10 cellular contexts compared by ENCODE assay signal in the genomic region with DNA sequence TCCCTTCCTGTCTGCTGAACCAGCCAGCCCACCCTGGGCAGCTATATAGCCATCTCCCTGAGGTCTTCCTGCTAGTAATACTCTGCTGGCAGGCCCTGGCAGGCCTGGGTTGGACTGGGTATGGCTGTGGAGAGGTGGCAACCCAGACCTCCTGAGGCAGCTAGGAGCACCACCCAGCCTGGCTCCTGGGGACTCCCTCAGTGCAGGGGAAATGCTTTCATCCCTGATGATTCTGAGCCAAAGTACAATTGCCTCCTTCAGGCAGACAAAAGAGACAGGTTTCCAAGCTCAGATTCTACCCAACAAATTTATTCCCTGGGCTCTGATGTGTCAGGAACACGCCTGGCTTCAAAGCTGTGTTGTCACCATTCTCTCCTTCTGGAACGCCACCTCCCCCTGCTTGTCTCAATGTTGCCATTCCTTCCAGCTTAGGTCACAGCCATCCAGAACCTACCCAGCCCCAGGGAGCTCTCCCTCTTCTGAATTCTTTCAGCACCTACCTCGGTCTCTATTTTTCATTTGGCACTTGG. TPM values are rescaled to one million over a fixed set of nuclear protein-coding genes. Genes with fewer than 3 reads are reported as not detected.
DNase-seq lines count a peak whose midpoint lies in the region; TF ChIP-seq lines count a peak whose summit lies in the region.
"Had no signal": no experiment of that assay in that cellular context is flagged by ENCODE, and none has a peak within 500 bp of the region (broad histone marks: within the 10 kb centered on the region; RNA-seq: fewer than 3 reads in every experiment).

No MANE protein-coding gene starts in this region.

- H2BK120ac ChIP-seq in mesenchymal stem cell (ENCODE audit: low read depth, low read length) = no peak overlapping the region

- DNase-seq in A673 (ENCODE audit: low spot score) (peak; percentile 35), chondrocyte (ENCODE audit: low spot score) (peak; percentile 81), mesenchymal stem cell (peak; percentile 87), NCI-H748 (lab: John Stamatoyannopoulos, UW; ENCODE audit: unreplicated experiment) (no peak), G401 (ENCODE audit: low spot score) (no peak), NCI-H524 treated with DMSO at 0.1 percent for 48 hours (lab: John Stamatoyannopoulos, UW) (no peak), epidermal melanocyte (ENCODE audit: insufficient read length, low spot score) (no peak)
- DNase-seq: NCI-H2029 treated with DMSO at 0.1 percent for 48 hours had no signal

- peak overlapping the region; percentile 24 for H2AK5ac ChIP-seq in mesenchymal stem cell (ENCODE audit: low read length, severe bottlenecking)

- no peaks in the 10 kb centered on the region for H3K9me3 Mint-ChIP-seq in chondrocyte (ENCODE audit: low read depth)
- H3K9me3 Mint-ChIP-seq: CD4-positive, alpha-beta memory T cell had no signal

- no peak overlapping the region for H2BK15ac ChIP-seq in mesenchymal stem cell (ENCODE audit: low read depth, poor library complexity, severe bottlenecking)

- in situ Hi-C loops in G401 (cut with HindIII; ENCODE audit: low sequenced_read_pairs) = no loop called here

- TF ChIP-seq RAD21 in Ishikawa (IDR thresholded peaks at IDR 0.05; ENCODE audit: low read depth) = no peak; the same call in 1 of the 2 replicates

- peak overlapping the region; percentile 53 for H4K91ac ChIP-seq in mesenchymal stem cell (ENCODE audit: low read length)

- TF ChIP-seq EP300 in Ishikawa (IDR thresholded peaks at IDR 0.05; ENCODE audit: borderline replicate concordance) = peak; percentile 90

- H3K4me3 ChIP-seq in A673 (ENCODE audit: low read depth, low read length, poor library complexity, severe bottlenecking) (no peak overlapping the region), mesenchymal stem cell (ENCODE audit: insufficient read depth in 1 of 2, low read depth in 1 of 2, low read length in 2 of 2) (peak overlapping the region in 1 of 2 experiments; percentile 20)

- intact Hi-C loops in A673 (cut with micrococcal nuclease; ENCODE audit: unreplicated experiment) = no loop called here

- peak overlapping the region; percentile 71 to 72 for H3K18ac ChIP-seq in mesenchymal stem cell (ENCODE audit: low read depth in 1 of 2, low read length in 2 of 2)

- CTCF ChIA-PET in A673 (lab: Charles Lee) = no interaction called here

- peak overlapping the region; percentile 62 for H4K8ac ChIP-seq in mesenchymal stem cell (ENCODE audit: low read length)

- peak overlapping the region; percentile 8 for H2AFZ ChIP-seq in mesenchymal stem cell (ENCODE audit: low read depth, low read length)

- no peak for TF ChIP-seq CTCF in A673 (conservative IDR thresholded peaks at IDR 0.05; ENCODE audit: low read depth, low read length)
- no peak for TF ChIP-seq CTCF in chondrocyte (IDR thresholded peaks at IDR 0.05)

- no peaks in the 10 kb centered on the region for H3K27me3 Mint-ChIP-seq in chondrocyte (ENCODE audit: low read depth)

- H3K4me1 Mint-ChIP-seq in chondrocyte (ENCODE audit: low read depth) = peaks cover 40% of the 10 kb centered on the region

- H3K14ac ChIP-seq in mesenchymal stem cell (ENCODE audit: low read length in 2 of 2) = peak overlapping the region in 1 of 2 experiments; percentile 37

- H3K4ac ChIP-seq in mesenchymal stem cell (ENCODE audit: low read depth in 1 of 2, low read length in 2 of 2) = peak overlapping the region; percentile 9 to 52

- H3K23ac ChIP-seq in mesenchymal stem cell (ENCODE audit: low read length in 2 of 2) = no peak overlapping the region

- H3K4me1 ChIP-seq in A673 (ENCODE audit: insufficient read depth, low read length, poor library complexity, severe bottlenecking) (peaks cover 13% of the 10 kb centered on the region), mesenchymal stem cell (ENCODE audit: control insufficient read depth, insufficient read depth, low read depth, low read length) (peaks cover 28% of the 10 kb centered on the region)

- H3K27me3 ChIP-seq in A673 (replicated peaks; ENCODE audit: insufficient read depth, low read depth, low read length, poor library complexity) (no peaks in the 10 kb centered on the region), mesenchymal stem cell (ENCODE audit: control insufficient read depth in 1 of 2, insufficient read depth in 1 of 2, low read length in 2 of 2) (peaks cover 0 to 9% of the 10 kb centered on the region in 2 experiments)

- H3K9me3 ChIP-seq in A673 (ENCODE audit: low read depth, low read length, poor library complexity, severe bottlenecking) (no peaks in the 10 kb centered on the region), mesenchymal stem cell (ENCODE audit: control insufficient read depth, low read length) (no peaks in the 10 kb centered on the region)

- POLR2A ChIA-PET in A673 (lab: Charles Lee; ENCODE audit: low non-redundant PET) = no interaction called here

- 2% methylated on average over 2 of the region's 3 CpGs for WGBS in mesenchymal stem cell

- H2BK5ac ChIP-seq in mesenchymal stem cell (ENCODE audit: low read depth, low read length, poor library complexity, severe bottlenecking) = no peak overlapping the region

- peak overlapping the region; percentile 58 for H3K9ac ChIP-seq in mesenchymal stem cell (ENCODE audit: low read length)

- no peaks in the 10 kb centered on the region for H3K36me3 Mint-ChIP-seq in chondrocyte (ENCODE audit: low read depth)

- H3K36me3 ChIP-seq in A673 (ENCODE audit: insufficient read depth, low read length, poor library complexity, severe bottlenecking) (no peaks in the 10 kb centered on the region), mesenchymal stem cell (ENCODE audit: control insufficient read depth in 1 of 2, insufficient read depth in 2 of 2, low read depth in 1 of 2, low read length in 2 of 2) (no peaks in the 10 kb centered on the region)

- no peak overlapping the region for H2BK12ac ChIP-seq in mesenchymal stem cell (ENCODE audit: low read length in 2 of 2)

- H3K4me3 Mint-ChIP-seq in chondrocyte (ENCODE audit: unreplicated experiment) = peak overlapping the region; percentile 43
- H3K4me3 Mint-ChIP-seq: CD4-positive, alpha-beta memory T cell had no signal

- H3K4me2 ChIP-seq in mesenchymal stem cell (ENCODE audit: low read length, poor library complexity, severe bottlenecking) = no peak overlapping the region

- no TSS peak for BruUV-seq in A673 (replicated peaks; lab: Mats Ljungman, UMichigan)

- no peaks in the 10 kb centered on the region for H3K79me1 ChIP-seq in mesenchymal stem cell (replicated peaks; ENCODE audit: low read length, poor library complexity, severe bottlenecking)

- H3K27ac Mint-ChIP-seq in chondrocyte (ENCODE audit: unreplicated experiment) = peak overlapping the region; percentile 98

- H3K27ac ChIP-seq in A673 (ENCODE audit: low read depth, low read length, poor library complexity, severe bottlenecking) (no peak overlapping the region), mesenchymal stem cell (ENCODE audit: low read length, poor library complexity, severe bottlenecking) (peak overlapping the region; percentile 80)

TF ChIP-seq in Ishikawa, 13 proteins besides CTCF, POLR2A, EP300 and RAD21:
- TF ChIP-seq NFIC (IDR thresholded peaks at IDR 0.05) (peak; percentile 68), ZBTB7A (IDR thresholded peaks at IDR 0.05; ENCODE audit: low read depth) (no peak), TEAD4 (IDR thresholded peaks at IDR 0.05) (peak; percentile 91), CEBPB (IDR thresholded peaks at IDR 0.05) (peak; percentile 2; the same call in 1 of the 2 replicates), FOXM1 (IDR thresholded peaks at IDR 0.05; ENCODE audit: borderline replicate concordance, low read depth) (peak; percentile 64), TCF12 (IDR thresholded peaks at IDR 0.05; ENCODE audit: low read depth) (peak; percentile 79), TAF1 (IDR thresholded peaks at IDR 0.05; ENCODE audit: low read depth) (no peak)
- TF ChIP-seq, protein P1, sequence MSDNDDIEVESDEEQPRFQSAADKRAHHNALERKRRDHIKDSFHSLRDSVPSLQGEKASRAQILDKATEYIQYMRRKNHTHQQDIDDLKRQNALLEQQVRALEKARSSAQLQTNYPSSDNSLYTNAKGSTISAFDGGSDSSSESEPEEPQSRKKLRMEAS (IDR thresholded peaks at IDR 0.05) = peak; percentile 47; the same call in 1 of the 2 replicates
TF ChIP-seq in Ishikawa: peak in this region for 6.

RNA-seq across cellular contexts. Expression of a gene that starts 4.7 kb away (rescaled TPM):
- total RNA-seq in A673 (2021) (24.4 and 24.6 TPM in 2 replicates), chondrocyte (50.7 to 55.6 TPM (median 55.0 TPM) in 3 replicates)
- 32.5 TPM for polyA plus RNA-seq in mesenchymal stem cell (2013, experiment 1 of 2)
- polyA plus RNA-seq in mesenchymal stem cell (2013, experiment 2 of 2) = 34.8 TPM
- 119 and 123 TPM in 2 replicates for total RNA-seq in G401 (2014; rRNA removed; shearing (Covaris generic))

RNA-seq across cellular contexts. Expression of a gene that starts 20.7 kb away (rescaled TPM):
- 62.9 and 68.0 TPM in 2 replicates for total RNA-seq in A673 (2021)
- 9.4 to 19.7 TPM (median 11.5 TPM) in 3 replicates for total RNA-seq in chondrocyte
- 11.2 TPM for polyA plus RNA-seq in mesenchymal stem cell (2013, experiment 1 of 2)
- polyA plus RNA-seq in mesenchymal stem cell (2013, experiment 2 of 2) = 9.3 TPM
- total RNA-seq in G401 (2014; rRNA removed; shearing (Covaris generic)) = 0.68 and 5.0 TPM in 2 replicates

RNA-seq across cellular contexts. Expression of a gene that starts 21.4 kb away (rescaled TPM):
- not detected in 2 replicates for total RNA-seq in A673 (2021)
- total RNA-seq in chondrocyte = not detected in 3 replicates
- not detected for polyA plus RNA-seq in mesenchymal stem cell (2013, experiment 1 of 2)
- polyA plus RNA-seq in mesenchymal stem cell (2013, experiment 2 of 2) = not detected
- not detected in 2 replicates for total RNA-seq in G401 (2014; rRNA removed; shearing (Covaris generic))
- total RNA-seq: CD4-positive, alpha-beta memory T cell had no signal
- polyA plus RNA-seq: CD4-positive, alpha-beta memory T cell had no signal

RNA-seq across cellular contexts. Expression of a gene that starts 29.2 kb away (rescaled TPM):
- total RNA-seq in A673 (2021) (22.0 and 27.6 TPM in 2 replicates), chondrocyte (24.4 to 32.0 TPM (median 25.9 TPM) in 3 replicates)
- 17.1 TPM for polyA plus RNA-seq in mesenchymal stem cell (2013, experiment 1 of 2)
- polyA plus RNA-seq in mesenchymal stem cell (2013, experiment 2 of 2) = 15.8 TPM
- total RNA-seq in G401 (2014; rRNA removed; shearing (Covaris generic)) = 26.4 and 38.1 TPM in 2 replicates

RNA-seq across cellular contexts. Expression of a gene that starts 29.2 kb away (rescaled TPM):
- total RNA-seq in A673 (2021) (6.9 and 8.4 TPM in 2 replicates), chondrocyte (2.9 to 7.3 TPM (median 3.0 TPM) in 3 replicates)
- polyA plus RNA-seq in mesenchymal stem cell (2013, experiment 1 of 2) = 5.2 TPM
- 5.2 TPM for polyA plus RNA-seq in mesenchymal stem cell (2013, experiment 2 of 2)
- 6.4 and 6.5 TPM in 2 replicates for total RNA-seq in G401 (2014; rRNA removed; shearing (Covaris generic))

Comparison
In these comparisons a context has a peak if more than half of its experiments do, and no peak if none do; other contexts are left out.
1. DNase-seq: peak in A673 (single experiment), chondrocyte (single experiment) and mesenchymal stem cell (single experiment); none in NCI-H748 (single experiment), G401 (single experiment), NCI-H524 treated with DMSO at 0.1 percent for 48 hours (single experiment) and epidermal melanocyte (single experiment).